1 cellular context compared by ENCODE assay signal in genomic region chr20:50633361-50633760, GRCh38.
TF ChIP-seq lines count a peak whose summit lies in the region.

No MANE protein-coding gene starts in this region.

TF ChIP-seq in HEK293, 187 proteins besides CTCF, POLR2A, EP300 and RAD21 (continued from another document):
- TF ChIP-seq ZBTB11 (tag by site-specific recombination; conservative IDR thresholded peaks at IDR 0.05; ENCODE audit: low read depth) (no peak), ZNF112 (tag by site-specific recombination; IDR thresholded peaks at IDR 0.05) (peak; percentile 80)
TF ChIP-seq in HEK293: peak in this region for 2.
